Comparison of ENCODE assay signal across 1 cellular context in genomic region chr2:181203916-181204315, GRCh38.
TF ChIP-seq lines count a peak whose summit lies in the region.

No MANE protein-coding gene starts in this region.

TF ChIP-seq in HCT116, 20 proteins besides CTCF, POLR2A, EP300 and RAD21 (continued from another document):
- no peak for TF ChIP-seq REST (IDR thresholded peaks at IDR 0.05; ENCODE audit: low read depth)
- no peak for TF ChIP-seq EZH2 (IDR thresholded peaks at IDR 0.05)
- no peak for TF ChIP-seq SP1 (IDR thresholded peaks at IDR 0.05; ENCODE audit: low read depth)
- no peak for TF ChIP-seq MAX (IDR thresholded peaks at IDR 0.05)
- TF ChIP-seq CEBPB (IDR thresholded peaks at IDR 0.05; ENCODE audit: low read depth) = no peak
- TF ChIP-seq YY1 (IDR thresholded peaks at IDR 0.05; ENCODE audit: extremely low read depth, insufficient replicate concordance, low read depth, low read length) = no peak
